ENCODE assay signal across 8 cellular contexts in genomic region chr15:44066211-44066827, GRCh38.
A peak's percentile ranks its signal among the peaks of the same experiment; 100 is the strongest.
DNase-seq lines count a peak whose midpoint lies in the region; ATAC-seq lines count a peak whose summit lies in the region.

No MANE protein-coding gene starts in this region.

- intact Hi-C loops in left ventricle myocardium superior (cut with micrococcal nuclease) = loop anchor here (5.0 kb wide), 1 partner anchor 164 kb away; no protein-coding TSS in a partner anchor

- H3K27ac Mint-ChIP-seq in activated naive CD4-positive, alpha-beta T cell treated with anti-CD3 and anti-CD28 coated beads, Interleukin-2, amount 50 U/mL, for 72 hours = no peak overlapping the region

- DNase-seq in ELF-1 (ENCODE audit: low read depth, low spot score) (peak; percentile 53), MV-4-11 (lab: John Stamatoyannopoulos, UW) (peak; percentile 54), SKM-1 (lab: John Stamatoyannopoulos, UW; ENCODE audit: unreplicated experiment) (peak; percentile 41), left ventricle myocardium superior (no peak), smooth muscle cell of the brain vasculature (ENCODE audit: low read depth, low spot score) (peak; percentile 50), cerebellum (ENCODE audit: low spot score) (no peak)
- DNase-seq in activated naive CD4-positive, alpha-beta T cell treated with anti-CD3 and anti-CD28 coated beads, Interleukin-2, amount 50 U/mL, for 72 hours (ENCODE audit: low spot score in 2 of 2) = peak in 1 of 2 donors; percentile 75

- ATAC-seq in activated naive CD4-positive, alpha-beta T cell treated with anti-CD3 and anti-CD28 coated beads, Interleukin-2, amount 50 U/mL, for 72 hours = peak; percentile 53 to 63
- peak; percentile 60 for ATAC-seq in left ventricle myocardium superior
- no peak for ATAC-seq in HG03439 (IDR thresholded peaks at IDR 0.05; ENCODE audit: unreplicated experiment)

- H3K36me3 Mint-ChIP-seq in activated naive CD4-positive, alpha-beta T cell treated with anti-CD3 and anti-CD28 coated beads, Interleukin-2, amount 50 U/mL, for 72 hours = no peaks in the 10 kb centered on the region

- H3K9me3 Mint-ChIP-seq in activated naive CD4-positive, alpha-beta T cell treated with anti-CD3 and anti-CD28 coated beads, Interleukin-2, amount 50 U/mL, for 72 hours = no peaks in the 10 kb centered on the region

Comparison
In these comparisons a context has a peak if more than half of its experiments do, and no peak if none do; other contexts are left out.
1. DNase-seq: peak in ELF-1 (single experiment), MV-4-11 (single experiment), SKM-1 (single experiment) and smooth muscle cell of the brain vasculature (single experiment); none in left ventricle myocardium superior (single experiment) and cerebellum (single experiment).